Comparison of ENCODE assay signal across 21 cellular contexts in genomic region chr5:131356619-131357018, GRCh38.
DNase-seq lines count a peak whose midpoint lies in the region; ATAC-seq, FAIRE-seq and TF ChIP-seq lines count a peak whose summit lies in the region.
"Had no signal": no experiment of that assay in that cellular context is flagged by ENCODE, and none has a peak within 500 bp of the region (broad histone marks: within the 10 kb centered on the region; RNA-seq: fewer than 3 reads in every experiment).

No MANE protein-coding gene starts in this region.

- no peak for ATAC-seq in activated T-cell treated with anti-CD3 and anti-CD28 coated beads, Interleukin-2, amount 50 U/mL, for 72 hours (replicated peaks in 1 of 2)
- no peak; the same call in 2 of the 3 replicates for ATAC-seq in GM12878
- ATAC-seq: PC-3 had no signal

- RAD21 ChIA-PET in GM12878 (lab: Charles Lee; ENCODE audit: unreplicated experiment): interaction anchor here (0.7 to 3.0 kb wide), 11 partner anchors 19 to 131 kb away, joined by 3 to 19 read pairs (median 5); no protein-coding TSS in a partner anchor

- no peaks in the 10 kb centered on the region for H3K9me3 ChIP-seq in Karpas-422 (ENCODE audit: low read length)
- H3K9me3 ChIP-seq in GM12878 (replicated peaks; ENCODE audit: control insufficient read depth, insufficient read depth, low read length): no peaks in the 10 kb centered on the region
- H3K9me3 ChIP-seq in spleen: no peaks in the 10 kb centered on the region
- H3K9me3 ChIP-seq: ovary, sigmoid colon, tibial artery had no signal

- H3K79me2 ChIP-seq in Karpas-422 (ENCODE audit: low read length) (peaks cover 94% of the 10 kb centered on the region), GM12878 (ENCODE audit: control insufficient read depth, insufficient read depth, low read length) (peaks cover 71% of the 10 kb centered on the region)

- no peaks in the 10 kb centered on the region for H3K9me3 Mint-ChIP-seq in activated T-cell treated with anti-CD3 and anti-CD28 coated beads, Interleukin-2, amount 50 U/mL, for 72 hours
- H3K9me3 Mint-ChIP-seq: brain had no signal

- H3K4me3 ChIP-seq in Karpas-422 (ENCODE audit: low read length) (no peak overlapping the region), GM12878 (no peak overlapping the region), spleen (no peak overlapping the region)
- H3K4me3 ChIP-seq: ovary, sigmoid colon, tibial artery had no signal

- H3K36me3 ChIP-seq in Karpas-422 (ENCODE audit: insufficient read depth, low read length) (peaks cover 18% of the 10 kb centered on the region; the same call in 1 of the 2 replicates), GM12878 (ENCODE audit: control insufficient read depth in 2 of 2, insufficient read depth in 2 of 2, low read length in 1 of 2) (peaks cover 6 to 28% of the 10 kb centered on the region in 2 experiments), spleen (peaks cover 0 to 38% (median 16%) of the 10 kb centered on the region in 6 donors)
- H3K36me3 ChIP-seq: ovary had no signal

- no peaks in the 10 kb centered on the region for H3K27me3 Mint-ChIP-seq in activated T-cell treated with anti-CD3 and anti-CD28 coated beads, Interleukin-2, amount 50 U/mL, for 72 hours (ENCODE audit: low read depth)
- H3K27me3 Mint-ChIP-seq: brain had no signal

- POLR2A ChIA-PET in GM12878 (lab: Charles Lee): interaction anchor here (0.5 to 1.5 kb wide), 8 partner anchors 25 to 108 kb away, joined by 3 to 5 read pairs (median 4); no protein-coding TSS in a partner anchor

- H3K27ac ChIP-seq in Karpas-422 (ENCODE audit: low read length): 0 out of 2 replicates have a peak overlapping the region, but pooled peaks have one; percentile 57
- peak overlapping the region; percentile 38 for H3K27ac ChIP-seq in GM12878 (ENCODE audit: control insufficient read depth, insufficient read depth)
- H3K27ac ChIP-seq in spleen: peak overlapping the region in 6 of 8 donors; percentile 12 to 74 (median 54)
- H3K27ac ChIP-seq: KMS-11, ovary, sigmoid colon, tibial artery had no signal

- no peaks in the 10 kb centered on the region for H3K27me3 ChIP-seq in Karpas-422 (ENCODE audit: low read length)
- no peaks in the 10 kb centered on the region for H3K27me3 ChIP-seq in GM12878 (replicated peaks in 1 of 2; ENCODE audit: control insufficient read depth in 2 of 2, insufficient read depth in 2 of 2, low read length in 1 of 2)
- no peaks in the 10 kb centered on the region for H3K27me3 ChIP-seq in spleen (replicated peaks in 1 of 7)
- H3K27me3 ChIP-seq: ovary, sigmoid colon, tibial artery had no signal

- no TSS peak for BruUV-seq in GM12878 (replicated peaks; lab: Mats Ljungman, UMichigan)

- TF ChIP-seq CTCF in GM12878 (IDR thresholded peaks at IDR 0.05 in 2 of 3, conservative IDR thresholded peaks at IDR 0.05 in 1 of 3; ENCODE audit: control insufficient read depth in 2 of 3, extremely low read depth in 1 of 3, insufficient read depth in 1 of 3, low read depth in 3 of 3, low read length in 3 of 3) (no peak), spleen (IDR thresholded peaks at IDR 0.05 in 8 of 11, conservative IDR thresholded peaks at IDR 0.05 in 3 of 11) (no peak)

- H3K9ac ChIP-seq in Karpas-422 (ENCODE audit: low read length): no peak overlapping the region
- no peak overlapping the region for H3K9ac ChIP-seq in GM12878 (ENCODE audit: control insufficient read depth, insufficient read depth, low read length)
- H3K9ac ChIP-seq: KMS-11 had no signal

- H3K9me2 ChIP-seq in Karpas-422 (replicated peaks; ENCODE audit: insufficient read depth, low read length): no peaks in the 10 kb centered on the region

- intact Hi-C loops in GM12878 (cut with micrococcal nuclease; ENCODE audit: unreplicated experiment) (no loop called here), spleen (cut with DNase I; ENCODE audit: low total_unique reads) (no loop called here)

- no peak for FAIRE-seq in GM12878 (lab: Jason Lieb, UNC)

- no peak for DNase-seq in activated T-cell treated with anti-CD3 and anti-CD28 coated beads, Interleukin-2, amount 50 U/mL, for 72 hours
- no peak for DNase-seq in activated T-cell treated with anti-CD3 and anti-CD28 coated beads, Interleukin-2, amount 50 U/mL, for 1 hour
- DNase-seq in Karpas-422: no peak
- DNase-seq in GM12878 (ENCODE audit: low read depth, low spot score): no peak
- DNase-seq in spleen: no peak
- no peak for DNase-seq in activated effector memory CD4-positive, alpha-beta T cell treated with anti-CD3 and anti-CD28 coated beads, Interleukin-2, amount 50 U/mL, for 16 hours
- DNase-seq in AG08396 (ENCODE audit: low spot score): no peak
- no peak for DNase-seq in NCI-H1092 (lab: John Stamatoyannopoulos, UW)
- DNase-seq: activated CD8-positive, alpha-beta memory T cell treated with anti-CD3 and anti-CD28 coated beads, Interleukin-2, amount 50 U/mL, for 4 hours; DMS79; mammary epithelial cell; NCI-H187 treated with DMSO at 0.1 percent for 48 hours; NCI-H2227 treated with DMSO at 0.1 percent for 48 hours; NCI-H774; ovary; PC-3; SHP77; sigmoid colon; tibial artery had no signal

- no peak for TF ChIP-seq RAD21 in GM12878 (IDR thresholded peaks at IDR 0.05; ENCODE audit: insufficient read depth, low read depth, low read length)

- TF ChIP-seq POLR2A in GM12878 (IDR thresholded peaks at IDR 0.05; ENCODE audit: low read depth, low read length): no peak
- no peak for TF ChIP-seq POLR2A in spleen (IDR thresholded peaks at IDR 0.05)

- peak overlapping the region; percentile 42 to 73 for H3K4me3 Mint-ChIP-seq in activated T-cell treated with anti-CD3 and anti-CD28 coated beads, Interleukin-2, amount 50 U/mL, for 72 hours
- H3K4me3 Mint-ChIP-seq: brain had no signal

- H2AFZ ChIP-seq in Karpas-422 (ENCODE audit: low read length) (no peak overlapping the region), GM12878 (ENCODE audit: control insufficient read depth, low read depth, low read length) (no peak overlapping the region)

- WGBS in GM12878 (ENCODE audit: insufficient coverage, insufficient replicate concordance, low lambda C conversion rate, missing lambda C conversion rate): 100% methylated on average over 1 of the region's 1 CpG
- WGBS in spleen, 5 donors: 88 to 100% (median 91%) methylated on average over 1 of the region's 1 CpG

- H3K4me1 Mint-ChIP-seq in activated T-cell treated with anti-CD3 and anti-CD28 coated beads, Interleukin-2, amount 50 U/mL, for 72 hours (ENCODE audit: low read depth): peaks cover 58% of the 10 kb centered on the region

- CTCF ChIA-PET in GM12878 (lab: Yijun Ruan, JAX): interaction anchor here (0.6 to 2.8 kb wide), 8 partner anchors 13 to 99 kb away, joined by 3 to 10 read pairs (median 3); no protein-coding TSS in a partner anchor

- H3K4me2 ChIP-seq in Karpas-422 (ENCODE audit: low read depth, low read length, poor library complexity, severe bottlenecking): no peak overlapping the region
- no peak overlapping the region for H3K4me2 ChIP-seq in GM12878 (ENCODE audit: control insufficient read depth, insufficient read depth)

- in situ Hi-C loops in GM12878 (cut with MboI): no loop called here

- H3K4me1 ChIP-seq in Karpas-422 (ENCODE audit: low read length) (peaks cover 36% of the 10 kb centered on the region), GM12878 (ENCODE audit: control insufficient read depth, insufficient read depth, low read length) (peaks cover 35% of the 10 kb centered on the region), spleen (peaks cover 28 to 89% (median 49%) of the 10 kb centered on the region in 6 donors)

- SMC1A ChIA-PET in GM12878 (lab: Charles Lee; ENCODE audit: uncharacterized antibody, unreplicated experiment): interaction anchor here (0.6 to 3.3 kb wide), 23 partner anchors 10 to 436 kb away, joined by 3 to 17 read pairs (median 4); no protein-coding TSS in a partner anchor

- H4K20me1 ChIP-seq in Karpas-422 (ENCODE audit: insufficient read depth, low read depth, low read length): no peaks in the 10 kb centered on the region
- H4K20me1 ChIP-seq in GM12878 (ENCODE audit: control insufficient read depth, insufficient read depth): no peaks in the 10 kb centered on the region; the same call in 1 of the 2 replicates

- no peak for TF ChIP-seq EP300 in GM12878 (IDR thresholded peaks at IDR 0.05; ENCODE audit: borderline replicate concordance in 1 of 2, control insufficient read depth in 1 of 2, low read depth in 2 of 2, low read length in 2 of 2)

- H3K27ac Mint-ChIP-seq in activated T-cell treated with anti-CD3 and anti-CD28 coated beads, Interleukin-2, amount 50 U/mL, for 72 hours: peak overlapping the region; percentile 91

- H3K36me3 Mint-ChIP-seq in activated T-cell treated with anti-CD3 and anti-CD28 coated beads, Interleukin-2, amount 50 U/mL, for 72 hours (ENCODE audit: insufficient read depth in 2 of 2): peaks cover 7 to 15% of the 10 kb centered on the region in 2 donors

TF ChIP-seq in GM12878, 131 proteins besides CTCF, POLR2A, EP300 and RAD21:
- TF ChIP-seq, protein P1, sequence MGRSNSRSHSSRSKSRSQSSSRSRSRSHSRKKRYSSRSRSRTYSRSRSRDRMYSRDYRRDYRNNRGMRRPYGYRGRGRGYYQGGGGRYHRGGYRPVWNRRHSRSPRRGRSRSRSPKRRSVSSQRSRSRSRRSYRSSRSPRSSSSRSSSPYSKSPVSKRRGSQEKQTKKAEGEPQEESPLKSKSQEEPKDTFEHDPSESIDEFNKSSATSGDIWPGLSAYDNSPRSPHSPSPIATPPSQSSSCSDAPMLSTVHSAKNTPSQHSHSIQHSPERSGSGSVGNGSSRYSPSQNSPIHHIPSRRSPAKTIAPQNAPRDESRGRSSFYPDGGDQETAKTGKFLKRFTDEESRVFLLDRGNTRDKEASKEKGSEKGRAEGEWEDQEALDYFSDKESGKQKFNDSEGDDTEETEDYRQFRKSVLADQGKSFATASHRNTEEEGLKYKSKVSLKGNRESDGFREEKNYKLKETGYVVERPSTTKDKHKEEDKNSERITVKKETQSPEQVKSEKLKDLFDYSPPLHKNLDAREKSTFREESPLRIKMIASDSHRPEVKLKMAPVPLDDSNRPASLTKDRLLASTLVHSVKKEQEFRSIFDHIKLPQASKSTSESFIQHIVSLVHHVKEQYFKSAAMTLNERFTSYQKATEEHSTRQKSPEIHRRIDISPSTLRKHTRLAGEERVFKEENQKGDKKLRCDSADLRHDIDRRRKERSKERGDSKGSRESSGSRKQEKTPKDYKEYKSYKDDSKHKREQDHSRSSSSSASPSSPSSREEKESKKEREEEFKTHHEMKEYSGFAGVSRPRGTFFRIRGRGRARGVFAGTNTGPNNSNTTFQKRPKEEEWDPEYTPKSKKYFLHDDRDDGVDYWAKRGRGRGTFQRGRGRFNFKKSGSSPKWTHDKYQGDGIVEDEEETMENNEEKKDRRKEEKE (IDR thresholded peaks at IDR 0.05): no peak
- TF ChIP-seq ESRRA (IDR thresholded peaks at IDR 0.05; ENCODE audit: low read length): no peak
